29 cellular contexts compared by ENCODE assay signal in the genomic region with DNA sequence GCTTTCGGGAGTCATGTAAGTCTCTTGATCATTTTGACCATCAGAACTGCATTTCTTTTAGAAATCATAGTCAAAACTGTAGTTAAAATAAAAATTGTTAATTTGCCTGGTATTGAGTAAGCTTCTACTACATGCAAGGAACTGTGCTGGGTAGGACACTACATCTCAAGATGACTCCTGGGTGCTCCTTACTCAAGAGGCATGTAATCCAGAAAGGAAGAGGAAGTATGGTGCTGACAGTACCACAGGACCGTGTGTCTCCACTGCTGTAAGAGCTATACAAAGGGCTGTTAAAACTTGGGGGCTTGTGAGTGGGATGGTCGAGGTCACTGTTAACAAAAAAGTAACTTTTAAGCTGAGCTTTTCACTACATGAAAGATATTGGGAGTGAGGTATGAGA.
"Had no signal": no experiment of that assay in that cellular context is flagged by ENCODE, and none has a peak within 500 bp of the region (broad histone marks: within the 10 kb centered on the region; RNA-seq: fewer than 3 reads in every experiment).

No MANE protein-coding gene starts in this region.

- H3K9me3 ChIP-seq: breast epithelium, esophagus muscularis mucosa, heart left ventricle, right atrium auricular region, tibial artery had no signal

- H3K27ac ChIP-seq: breast epithelium, esophagus muscularis mucosa, foreskin keratinocyte, heart left ventricle, right atrium auricular region, tibial artery had no signal

- H3K4me1 ChIP-seq: breast epithelium, esophagus muscularis mucosa, foreskin keratinocyte, right atrium auricular region, tibial artery had no signal

- H3K4me1 Mint-ChIP-seq: central memory CD8-positive, alpha-beta T cell; immature natural killer cell; stimulated activated memory B cell treated with anti-CD40 and anti-IgM and Interleukin-4, amounts not matched to agents 10 μg/mL and 1 μg/mL and 100 μg/mL, for 72 hours; stimulated activated naive CD8-positive, alpha-beta T cell treated with anti-CD3 and anti-CD28 coated beads, Interleukin-15, amount 100 ng/mL, for 72 hours had no signal

- H3K27me3 Mint-ChIP-seq: central memory CD8-positive, alpha-beta T cell; stimulated activated memory B cell treated with anti-CD40 and anti-IgM and Interleukin-4, amounts not matched to agents 10 μg/mL and 1 μg/mL and 100 μg/mL, for 72 hours; stimulated activated naive CD8-positive, alpha-beta T cell treated with anti-CD3 and anti-CD28 coated beads, Interleukin-15, amount 100 ng/mL, for 72 hours had no signal

- H3K27me3 ChIP-seq: breast epithelium, esophagus muscularis mucosa, foreskin keratinocyte, heart left ventricle, right atrium auricular region, tibial artery had no signal

- H3K27ac Mint-ChIP-seq: activated naive CD4-positive, alpha-beta T cell treated with anti-CD3 and anti-CD28 coated beads, Interleukin-2, amount 50 U/mL, for 72 hours; activated T-cell treated with anti-CD3 and anti-CD28 coated beads, Interleukin-2, amount 50 U/mL, for 72 hours; immature natural killer cell; natural killer cell; stimulated activated memory B cell treated with anti-CD40 and anti-IgM and Interleukin-4, amounts not matched to agents 10 μg/mL and 1 μg/mL and 100 μg/mL, for 72 hours had no signal

- FAIRE-seq: kidney had no signal

- H3K4me2 ChIP-seq: smooth muscle cell had no signal

- DNase-seq: activated CD4-positive, alpha-beta T cell treated with anti-CD3 and anti-CD28 coated beads for 4 hours; activated CD4-positive, alpha-beta T cell treated with anti-CD3 and anti-CD28 coated beads, Interleukin-2, amount 50 U/mL, for 4 hours; activated CD4-positive, CD25-positive, alpha-beta regulatory T cell; activated naive CD4-positive, alpha-beta T cell; activated T-cell treated with anti-CD3 and anti-CD28 coated beads for 4 hours; activated T-cell treated with anti-CD3 and anti-CD28 coated beads, Interleukin-2, amount 50 U/mL, for 72 hours; dermis blood vessel endothelial cell; effector CD4-positive, alpha-beta T cell; foreskin keratinocyte; heart left ventricle; hypothalamus; immature natural killer cell; kidney; left colon; midbrain; natural killer cell; stimulated activated CD4-positive, alpha-beta T cell treated with anti-CD3 and anti-CD28 coated beads, Interleukin-1b, Interleukin-23, amount 100 ng/mL, for 48 hours; stimulated activated CD4-positive, alpha-beta T cell treated with anti-CD3 and anti-CD28 coated beads, Interleukin-4, amount 100 ng/mL, for 4 hours; stimulated activated CD8-positive, alpha-beta memory T cell treated with anti-CD3 and anti-CD28 coated beads, Interleukin-4, amount 100 ng/mL, for 48 hours; stimulated activated naive CD8-positive, alpha-beta T cell treated with anti-CD3 and anti-CD28 coated beads, Interleukin-15, amount 100 ng/mL, for 72 hours; substantia nigra; tibial artery had no signal

- H3K9me3 Mint-ChIP-seq: central memory CD8-positive, alpha-beta T cell; immature natural killer cell; natural killer cell; stimulated activated memory B cell treated with anti-CD40 and anti-IgM and Interleukin-4, amounts not matched to agents 10 μg/mL and 1 μg/mL and 100 μg/mL, for 72 hours; stimulated activated naive CD8-positive, alpha-beta T cell treated with anti-CD3 and anti-CD28 coated beads, Interleukin-15, amount 100 ng/mL, for 72 hours had no signal

- ATAC-seq: activated naive CD4-positive, alpha-beta T cell treated with anti-CD3 and anti-CD28 coated beads, Interleukin-2, amount 50 U/mL, for 72 hours; activated T-cell treated with anti-CD3 and anti-CD28 coated beads, Interleukin-2, amount 50 U/mL, for 72 hours; foreskin keratinocyte; heart left ventricle; left colon; natural killer cell; stimulated activated memory B cell treated with anti-CD40 and anti-IgM and Interleukin-4, amounts not matched to agents 10 μg/mL and 1 μg/mL and 100 μg/mL, for 72 hours; stimulated activated naive CD8-positive, alpha-beta T cell treated with anti-CD3 and anti-CD28 coated beads, Interleukin-15, amount 100 ng/mL, for 72 hours had no signal

- H3K4me3 Mint-ChIP-seq: activated T-cell treated with anti-CD3 and anti-CD28 coated beads, Interleukin-2, amount 50 U/mL, for 72 hours; central memory CD8-positive, alpha-beta T cell; immature natural killer cell; natural killer cell; stimulated activated memory B cell treated with anti-CD40 and anti-IgM and Interleukin-4, amounts not matched to agents 10 μg/mL and 1 μg/mL and 100 μg/mL, for 72 hours; stimulated activated naive CD8-positive, alpha-beta T cell treated with anti-CD3 and anti-CD28 coated beads, Interleukin-15, amount 100 ng/mL, for 72 hours had no signal
